In the genomic region with DNA sequence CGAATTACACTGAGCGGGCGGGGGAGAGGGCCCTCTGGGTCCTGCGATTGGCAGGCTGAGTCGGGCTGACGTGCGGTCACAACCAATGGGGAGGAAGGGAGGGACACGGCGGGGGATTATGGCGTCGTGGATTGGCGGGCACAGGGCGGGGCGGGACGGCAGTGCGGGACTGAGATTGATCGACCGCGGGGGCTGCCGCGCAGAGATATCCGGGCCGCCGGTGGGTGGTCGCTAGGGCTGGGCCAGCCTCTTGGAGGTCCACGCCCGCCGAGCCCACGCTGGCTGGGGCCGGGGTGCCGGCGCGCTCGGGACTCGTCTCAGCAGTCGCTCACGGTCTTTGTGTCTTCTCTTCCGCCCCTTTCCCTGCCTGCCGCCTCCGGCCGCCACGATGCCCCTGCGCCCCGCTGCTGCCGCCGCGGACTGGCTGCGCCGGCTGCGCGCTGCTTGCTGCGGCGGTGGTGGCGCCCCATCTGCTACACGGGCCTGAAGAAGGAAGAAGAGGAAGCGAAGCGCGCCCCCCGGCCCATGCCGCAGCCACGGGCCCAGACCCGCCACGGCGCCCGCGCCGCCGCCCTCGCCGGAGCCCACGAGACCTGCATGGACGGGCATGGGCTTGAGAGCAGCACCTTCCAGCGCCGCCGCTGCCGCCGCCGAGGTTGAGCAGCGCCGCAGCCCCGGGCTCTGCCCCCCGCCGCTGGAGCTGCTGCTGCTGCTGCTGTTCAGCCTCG, we compare ENCODE assay signal across 8 cellular contexts. TPM values are rescaled to one million over a fixed set of nuclear protein-coding genes. Genes with fewer than 3 reads are reported as not detected.
DNase-seq lines count a peak whose midpoint lies in the region; ATAC-seq and TF ChIP-seq lines count a peak whose summit lies in the region.

A gene with protein sequence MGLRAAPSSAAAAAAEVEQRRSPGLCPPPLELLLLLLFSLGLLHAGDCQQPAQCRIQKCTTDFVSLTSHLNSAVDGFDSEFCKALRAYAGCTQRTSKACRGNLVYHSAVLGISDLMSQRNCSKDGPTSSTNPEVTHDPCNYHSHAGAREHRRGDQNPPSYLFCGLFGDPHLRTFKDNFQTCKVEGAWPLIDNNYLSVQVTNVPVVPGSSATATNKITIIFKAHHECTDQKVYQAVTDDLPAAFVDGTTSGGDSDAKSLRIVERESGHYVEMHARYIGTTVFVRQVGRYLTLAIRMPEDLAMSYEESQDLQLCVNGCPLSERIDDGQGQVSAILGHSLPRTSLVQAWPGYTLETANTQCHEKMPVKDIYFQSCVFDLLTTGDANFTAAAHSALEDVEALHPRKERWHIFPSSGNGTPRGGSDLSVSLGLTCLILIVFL (plus strand): TSS at position 200 of the 728 bp plus-strand sequence. CDS start 408 bp downstream, at position 608.

- H3K27me3 ChIP-seq in left lung, result peaks cover 0 to 95% of the 10 kb centered on the region in 2 donors

- no peak for TF ChIP-seq CTCF in left lung (IDR thresholded peaks at IDR 0.05)

- no peaks in the 10 kb centered on the region for H3K36me3 ChIP-seq in left lung

- peak within 1 kb of the TSS; percentile 92 to 94 for H3K27ac ChIP-seq in left lung

- peak; percentile 84 for ATAC-seq in GM19035 (IDR thresholded peaks at IDR 0.05; ENCODE audit: unreplicated experiment)
- ATAC-seq in HG03342 (IDR thresholded peaks at IDR 0.05; ENCODE audit: unreplicated experiment), result peak; percentile 90
- peak; percentile 90 for ATAC-seq in left lung

- intact Hi-C loops in left lung (cut with DNase I), result no loop called here

- DNase-seq in AG08395 (ENCODE audit: low spot score), result peak; percentile 96
- peak; percentile 91 for DNase-seq in NCI-H510A (lab: John Stamatoyannopoulos, UW)
- DNase-seq in activated CD4-positive, alpha-beta T cell treated with anti-CD3 and anti-CD28 coated beads, Interleukin-2, amount 50 U/mL, for 4 hours, result peak; percentile 90 to 93
- peak; percentile 99 for DNase-seq in dermis blood vessel endothelial cell
- peak; percentile 93 to 98 for DNase-seq in left lung
- DNase-seq in stimulated activated CD4-positive, alpha-beta T cell treated with anti-CD3 and anti-CD28 coated beads, Interleukin-2, amount 100 ng/mL, for 4 hours (ENCODE audit: low read depth), result peak; percentile 90

- H3K4me3 ChIP-seq in left lung, result peak within 1 kb of the TSS; percentile 85 to 88

- no peaks in the 10 kb centered on the region for H3K9me3 ChIP-seq in left lung

- peaks cover 19 to 70% of the 10 kb centered on the region in 2 donors for H3K4me1 ChIP-seq in left lung

RNA-seq across cellular contexts. Expression of the gene that starts here (rescaled TPM):
- 16.2 and 19.1 TPM in 2 replicates for total RNA-seq in dermis blood vessel endothelial cell
- 10 to 100 TPM; 12.2 to 21.3 TPM for total RNA-seq in left lung

Comparison
In these comparisons a context has a peak if more than half of its experiments do, and no peak if none do; other contexts are left out.
1. Peak in every context shown above with its lines: DNase-seq, ATAC-seq, H3K4me3 ChIP-seq and H3K27ac ChIP-seq.